16 cellular contexts compared by ENCODE assay signal in genomic region chr5:172918421-172919371, GRCh38. TPM values are rescaled to one million over a fixed set of nuclear protein-coding genes. Genes with fewer than 3 reads are reported as not detected.
DNase-seq lines count a peak whose midpoint lies in the region; ATAC-seq and TF ChIP-seq lines count a peak whose summit lies in the region.
"Had no signal": no experiment of that assay in that cellular context is flagged by ENCODE, and none has a peak within 500 bp of the region (broad histone marks: within the 10 kb centered on the region; RNA-seq: fewer than 3 reads in every experiment).

No MANE protein-coding gene starts in this region.

- H3K4me3 ChIP-seq in gastroesophageal sphincter (no peak overlapping the region), psoas muscle (no peak overlapping the region)
- H3K4me3 ChIP-seq: cardiac muscle cell, GM12878 had no signal

- DNase-seq in Calu3: no peak
- peak; percentile 55 for DNase-seq in activated CD8-positive, alpha-beta memory T cell treated with anti-CD3 and anti-CD28 coated beads, Interleukin-2, amount 10 ng/mL, durations not matched to agents 7 days and 5 days
- DNase-seq in stimulated activated CD8-positive, alpha-beta memory T cell treated with anti-CD3 and anti-CD28 coated beads, Interleukin-4, amount 100 ng/mL, for 48 hours: peak; percentile 44
- no peak for DNase-seq in HPDE6-E6E7 (ENCODE audit: extremely low spot score)
- no peak for DNase-seq in psoas muscle
- DNase-seq in CD14-positive monocyte (ENCODE audit: low spot score): no peak
- DNase-seq: DMS 273 treated with DMSO at 0.1 percent for 48 hours, H9, KBM-7, small intestine had no signal

- H3K27ac ChIP-seq in gastroesophageal sphincter (peak overlapping the region; percentile 14 to 89 (median 85)), psoas muscle (no peak overlapping the region)
- H3K27ac ChIP-seq: cardiac muscle cell had no signal

- CTCF ChIA-PET in Calu3 (lab: Charles Lee): no interaction called here
- CTCF ChIA-PET in activated CD8-positive, alpha-beta memory T cell treated with anti-CD3 and anti-CD28 coated beads, Interleukin-2, amount 10 ng/mL, durations not matched to agents 7 days and 5 days (lab: Charles Lee): interaction anchor here (1.8 kb wide), 1 partner anchor 205 kb away, joined by 5 read pairs; no protein-coding TSS in a partner anchor

- H3K27ac Mint-ChIP-seq in Calu3 (ENCODE audit: unreplicated experiment) (peak overlapping the region; percentile 26), CD14-positive monocyte (peak overlapping the region in 3 of 7 donors; percentile 26 to 55 (median 38))
- peak overlapping the region; percentile 82 for H3K27ac Mint-ChIP-seq in activated CD8-positive, alpha-beta memory T cell treated with anti-CD3 and anti-CD28 coated beads, Interleukin-2, amount 10 ng/mL, durations not matched to agents 7 days and 5 days
- H3K27ac Mint-ChIP-seq: T-helper 1 cell treated with Interleukin-12 subunit alpha and Interleukin-12 subunit beta and Interleukin-4 antibody, amounts not matched to agents 30 μg/mL and 1 μg/mL, for 36 hours had no signal

- H3K27me3 ChIP-seq in gastroesophageal sphincter: no peaks in the 10 kb centered on the region
- no peaks in the 10 kb centered on the region for H3K27me3 ChIP-seq in psoas muscle (ENCODE audit: insufficient read depth in 3 of 3, low read length in 2 of 3)
- H3K27me3 ChIP-seq: cardiac muscle cell had no signal

- H3K4me3 Mint-ChIP-seq in Calu3 (ENCODE audit: low read depth, unreplicated experiment) (no peak overlapping the region), CD14-positive monocyte (no peak overlapping the region)
- H3K4me3 Mint-ChIP-seq in activated CD8-positive, alpha-beta memory T cell treated with anti-CD3 and anti-CD28 coated beads, Interleukin-2, amount 10 ng/mL, durations not matched to agents 7 days and 5 days: peak overlapping the region; percentile 50
- H3K4me3 Mint-ChIP-seq: H9; T-helper 1 cell treated with Interleukin-12 subunit alpha and Interleukin-12 subunit beta and Interleukin-4 antibody, amounts not matched to agents 30 μg/mL and 1 μg/mL, for 36 hours had no signal

- peaks cover 0 to 79% of the 10 kb centered on the region in 2 donors for H3K36me3 ChIP-seq in gastroesophageal sphincter
- H3K36me3 ChIP-seq in psoas muscle (ENCODE audit: insufficient read depth in 1 of 2, low read depth in 1 of 2): peaks cover 0 to 49% of the 10 kb centered on the region in 2 donors
- H3K36me3 ChIP-seq: cardiac muscle cell had no signal

- BruUV-seq in Calu3 (replicated peaks; lab: Mats Ljungman, UMichigan): no TSS peak

- H3K9me3 Mint-ChIP-seq in Calu3 (ENCODE audit: low read depth, unreplicated experiment): no peaks in the 10 kb centered on the region
- no peaks in the 10 kb centered on the region for H3K9me3 Mint-ChIP-seq in activated CD8-positive, alpha-beta memory T cell treated with anti-CD3 and anti-CD28 coated beads, Interleukin-2, amount 10 ng/mL, durations not matched to agents 7 days and 5 days (ENCODE audit: low read depth)
- H3K9me3 Mint-ChIP-seq in CD14-positive monocyte: peaks cover 0 to 4% (median 0%) of the 10 kb centered on the region in 7 donors
- H3K9me3 Mint-ChIP-seq: H9; T-helper 1 cell treated with Interleukin-12 subunit alpha and Interleukin-12 subunit beta and Interleukin-4 antibody, amounts not matched to agents 30 μg/mL and 1 μg/mL, for 36 hours had no signal

- H3K36me3 Mint-ChIP-seq in Calu3 (ENCODE audit: insufficient read depth, unreplicated experiment) (peaks cover 23% of the 10 kb centered on the region), CD14-positive monocyte (peaks cover 70 to 81% of the 10 kb centered on the region in 2 donors)
- no peaks in the 10 kb centered on the region for H3K36me3 Mint-ChIP-seq in activated CD8-positive, alpha-beta memory T cell treated with anti-CD3 and anti-CD28 coated beads, Interleukin-2, amount 10 ng/mL, durations not matched to agents 7 days and 5 days

- intact Hi-C loops in Calu3 (cut with micrococcal nuclease; ENCODE audit: unreplicated experiment): no loop called here
- intact Hi-C loops in psoas muscle (cut with DNase I): no loop called here
- intact Hi-C loops in CD14-positive monocyte (cut with micrococcal nuclease): no loop called here

- TF ChIP-seq CTCF in Calu3 (IDR thresholded peaks at IDR 0.05; ENCODE audit: unreplicated experiment) (no peak), gastroesophageal sphincter (IDR thresholded peaks at IDR 0.05) (no peak), psoas muscle (IDR thresholded peaks at IDR 0.05) (no peak), CD14-positive monocyte (IDR thresholded peaks at IDR 0.05) (no peak)

- no peak for TF ChIP-seq EP300 in gastroesophageal sphincter (IDR thresholded peaks at IDR 0.05)

- peaks cover 5 to 30% (median 6%) of the 10 kb centered on the region in 3 donors for H3K4me1 ChIP-seq in gastroesophageal sphincter
- H3K4me1 ChIP-seq in psoas muscle: peaks cover 5% of the 10 kb centered on the region

- H3K4me1 Mint-ChIP-seq in Calu3 (ENCODE audit: low read depth, unreplicated experiment) (no peaks in the 10 kb centered on the region), CD14-positive monocyte (peaks cover 4% of the 10 kb centered on the region)
- H3K4me1 Mint-ChIP-seq in activated CD8-positive, alpha-beta memory T cell treated with anti-CD3 and anti-CD28 coated beads, Interleukin-2, amount 10 ng/mL, durations not matched to agents 7 days and 5 days: peaks cover 13% of the 10 kb centered on the region
- H3K4me1 Mint-ChIP-seq: H9 had no signal

- no peak for TF ChIP-seq POLR2A in gastroesophageal sphincter (IDR thresholded peaks at IDR 0.05)

- no peaks in the 10 kb centered on the region for H3K27me3 Mint-ChIP-seq in Calu3 (ENCODE audit: unreplicated experiment)
- H3K27me3 Mint-ChIP-seq in activated CD8-positive, alpha-beta memory T cell treated with anti-CD3 and anti-CD28 coated beads, Interleukin-2, amount 10 ng/mL, durations not matched to agents 7 days and 5 days: no peaks in the 10 kb centered on the region
- H3K27me3 Mint-ChIP-seq in CD14-positive monocyte (ENCODE audit: low read depth in 3 of 3): peaks cover 0 to 4% (median 0%) of the 10 kb centered on the region in 3 donors

- ATAC-seq in activated CD8-positive, alpha-beta memory T cell treated with anti-CD3 and anti-CD28 coated beads, Interleukin-2, amount 10 ng/mL, durations not matched to agents 7 days and 5 days: peak; percentile 60
- ATAC-seq in gastroesophageal sphincter (no peak), HG02981 (IDR thresholded peaks at IDR 0.05; ENCODE audit: unreplicated experiment) (no peak), psoas muscle (no peak)
- ATAC-seq: esophagus mucosa, GM12878 had no signal

- WGBS in gastroesophageal sphincter (ENCODE audit: low coverage in 1 of 2), 2 donors: 66 to 81% methylated on average over 17 to 24 of the region's 28 CpGs
- 79 to 90% (median 86%) methylated on average over 28 of the region's 28 CpGs for WGBS in psoas muscle, 3 donors

- no peaks in the 10 kb centered on the region for H3K9me3 ChIP-seq in gastroesophageal sphincter
- H3K9me3 ChIP-seq in psoas muscle: no peaks in the 10 kb centered on the region

RNA-seq across cellular contexts. Expression of gene RPL26L1, which starts 40.5 kb away (rescaled TPM):
- total RNA-seq in Calu3 (2022) (59.4 and 62.7 TPM in 2 replicates), gastroesophageal sphincter (10 to 100 TPM; 14.7 to 34.9 (median 22.5) TPM), psoas muscle (10 to 100 TPM; 21.5 to 31.4 (median 27.7) TPM)
- total RNA-seq in activated CD8-positive, alpha-beta memory T cell treated with anti-CD3 and anti-CD28 coated beads, Interleukin-2, amount 10 ng/mL, durations not matched to agents 7 days and 5 days: 10 to 100 TPM; 44.4 to 52.0 TPM
- polyA plus RNA-seq in psoas muscle (10 to 100 TPM; 33.3 to 80.9 (median 50.7) TPM), CD14-positive monocyte (10 to 100 TPM; 58.6 to 60.9 TPM)

Comparison
In these comparisons a context has a peak if more than half of its experiments do, and no peak if none do; other contexts are left out.
1. DNase-seq: peak in activated CD8-positive, alpha-beta memory T cell treated with anti-CD3 and anti-CD28 coated beads, Interleukin-2, amount 10 ng/mL, durations not matched to agents 7 days and 5 days (single experiment) and stimulated activated CD8-positive, alpha-beta memory T cell treated with anti-CD3 and anti-CD28 coated beads, Interleukin-4, amount 100 ng/mL, for 48 hours (single experiment); none in Calu3 (single experiment), HPDE6-E6E7 (single experiment), psoas muscle (0 of 2) and CD14-positive monocyte (single experiment).